Comparison of ENCODE assay signal across 12 cellular contexts in genomic region chr17:47725446-47726109, GRCh38.
DNase-seq lines count a peak whose midpoint lies in the region; ATAC-seq and TF ChIP-seq lines count a peak whose summit lies in the region.
"Had no signal": no experiment of that assay in that cellular context is flagged by ENCODE, and none has a peak within 500 bp of the region (broad histone marks: within the 10 kb centered on the region; RNA-seq: fewer than 3 reads in every experiment).

No MANE protein-coding gene starts in this region.

- peak overlapping the region; percentile 27 for H3K4me3 Mint-ChIP-seq in activated naive CD8-positive, alpha-beta T cell
- no peak overlapping the region for H3K4me3 Mint-ChIP-seq in activated naive CD8-positive, alpha-beta T cell treated with anti-CD3 and anti-CD28 coated beads, Interleukin-2, amount 50 U/mL, for 24 hours
- peak overlapping the region; percentile 27 to 57 for H3K4me3 Mint-ChIP-seq in effector memory CD8-positive, alpha-beta T cell
- H3K4me3 Mint-ChIP-seq: nephron progenitor cell had no signal

- ATAC-seq in activated naive CD8-positive, alpha-beta T cell treated with anti-CD3 and anti-CD28 coated beads, Interleukin-2, amount 50 U/mL, for 24 hours: no peak
- no peak for ATAC-seq in effector memory CD8-positive, alpha-beta T cell (replicated peaks)
- ATAC-seq in stimulated activated naive CD8-positive, alpha-beta T cell treated with anti-CD3 and anti-CD28 coated beads, Interleukin-15, Interleukin-2, amounts not matched to agents 100 U/mL and 50 U/mL, for 24 hours: no peak

- no peaks in the 10 kb centered on the region for H3K36me3 Mint-ChIP-seq in activated naive CD8-positive, alpha-beta T cell
- H3K36me3 Mint-ChIP-seq in activated naive CD8-positive, alpha-beta T cell treated with anti-CD3 and anti-CD28 coated beads, Interleukin-2, amount 50 U/mL, for 24 hours (ENCODE audit: low read depth): no peaks in the 10 kb centered on the region
- H3K36me3 Mint-ChIP-seq in effector memory CD8-positive, alpha-beta T cell (ENCODE audit: insufficient read depth): peaks cover 6% of the 10 kb centered on the region

- DNase-seq in activated naive CD8-positive, alpha-beta T cell treated with anti-CD3 and anti-CD28 coated beads, Interleukin-2, amount 50 U/mL, for 24 hours: no peak
- DNase-seq in NB4 (ENCODE audit: low read depth) (no peak), Kasumi-1 (lab: John Stamatoyannopoulos, UW) (no peak), erythroblast (lab: John Stamatoyannopoulos, UW) (no peak), NCI-H524 treated with DMSO at 0.1 percent for 48 hours (lab: John Stamatoyannopoulos, UW) (no peak)
- DNase-seq in effector memory CD8-positive, alpha-beta T cell: no peak
- DNase-seq in stimulated activated naive CD8-positive, alpha-beta T cell treated with anti-CD3 and anti-CD28 coated beads, Interleukin-15, Interleukin-2, amounts not matched to agents 100 U/mL and 50 U/mL, for 24 hours: peak; percentile 43
- DNase-seq: NCI-H2081, nephron progenitor cell, T-helper 9 cell had no signal

- H3K27ac Mint-ChIP-seq in activated naive CD8-positive, alpha-beta T cell: peak overlapping the region; percentile 47
- no peak overlapping the region for H3K27ac Mint-ChIP-seq in activated naive CD8-positive, alpha-beta T cell treated with anti-CD3 and anti-CD28 coated beads, Interleukin-2, amount 50 U/mL, for 24 hours
- peak overlapping the region in 1 of 2 donors; percentile 90 for H3K27ac Mint-ChIP-seq in effector memory CD8-positive, alpha-beta T cell
- H3K27ac Mint-ChIP-seq: nephron progenitor cell had no signal

- no peak overlapping the region for H3K4me3 ChIP-seq in NB4 (ENCODE audit: low read depth, low read length)
- H3K4me3 ChIP-seq: tibial nerve had no signal

- H3K4me1 Mint-ChIP-seq in activated naive CD8-positive, alpha-beta T cell (ENCODE audit: low read depth): peaks cover 67% of the 10 kb centered on the region
- H3K4me1 Mint-ChIP-seq in activated naive CD8-positive, alpha-beta T cell treated with anti-CD3 and anti-CD28 coated beads, Interleukin-2, amount 50 U/mL, for 24 hours: peaks cover 90% of the 10 kb centered on the region
- peaks cover 59 to 62% of the 10 kb centered on the region in 2 donors for H3K4me1 Mint-ChIP-seq in effector memory CD8-positive, alpha-beta T cell (ENCODE audit: low read depth in 2 of 2)

- no peaks in the 10 kb centered on the region for H3K9me3 Mint-ChIP-seq in activated naive CD8-positive, alpha-beta T cell (ENCODE audit: low read depth)
- H3K9me3 Mint-ChIP-seq in activated naive CD8-positive, alpha-beta T cell treated with anti-CD3 and anti-CD28 coated beads, Interleukin-2, amount 50 U/mL, for 24 hours: no peaks in the 10 kb centered on the region
- H3K9me3 Mint-ChIP-seq in effector memory CD8-positive, alpha-beta T cell: no peaks in the 10 kb centered on the region
- H3K9me3 Mint-ChIP-seq: nephron progenitor cell had no signal

- TF ChIP-seq POLR2A in NB4 (IDR thresholded peaks at IDR 0.05; ENCODE audit: extremely low read depth, insufficient read length): no peak
- no peak for TF ChIP-seq POLR2A in erythroblast (IDR thresholded peaks at IDR 0.05; ENCODE audit: low read length)

- H3K27me3 Mint-ChIP-seq in activated naive CD8-positive, alpha-beta T cell: no peaks in the 10 kb centered on the region
- H3K27me3 Mint-ChIP-seq in activated naive CD8-positive, alpha-beta T cell treated with anti-CD3 and anti-CD28 coated beads, Interleukin-2, amount 50 U/mL, for 24 hours: no peaks in the 10 kb centered on the region
- no peaks in the 10 kb centered on the region for H3K27me3 Mint-ChIP-seq in effector memory CD8-positive, alpha-beta T cell

- peak; percentile 22 for TF ChIP-seq CTCF in NB4 (IDR thresholded peaks at IDR 0.05; ENCODE audit: low read depth, low read length)
